In the genomic region with DNA sequence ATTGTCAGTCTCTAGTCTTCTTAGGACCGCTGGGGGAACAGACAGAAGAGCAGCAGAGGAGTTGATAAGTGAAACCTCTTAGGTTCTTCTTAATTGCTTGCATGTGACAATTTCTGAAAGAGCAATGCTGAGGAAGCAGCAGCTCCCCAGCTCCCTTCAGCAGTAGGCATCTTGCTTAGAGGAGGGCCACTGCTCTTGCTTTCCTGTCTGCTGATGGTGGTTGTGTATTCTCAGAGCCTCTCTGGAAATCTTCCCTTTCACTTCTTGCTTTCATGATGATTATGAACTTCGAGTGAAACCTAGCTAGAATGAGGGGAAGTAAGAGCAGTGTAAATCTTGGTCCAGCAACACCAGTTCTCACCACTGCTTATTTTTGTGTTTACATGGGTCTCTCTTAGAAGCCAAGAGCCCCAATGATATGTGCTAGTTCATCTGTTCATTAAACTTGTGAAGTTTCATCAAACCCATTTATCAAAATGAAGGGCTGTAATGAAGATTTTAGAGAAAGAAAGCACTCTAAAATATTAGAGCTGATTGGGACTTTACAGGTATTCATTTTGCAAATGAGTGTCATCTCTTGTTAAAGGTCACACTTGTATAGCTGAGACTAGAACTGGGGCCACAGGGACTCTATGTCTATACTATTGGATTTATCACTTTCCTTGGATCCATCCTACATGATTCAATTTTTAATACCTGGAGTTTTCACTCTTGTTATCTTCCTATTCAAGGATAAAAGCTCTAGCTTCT, we compare ENCODE assay signal across 8 cellular contexts.
DNase-seq lines count a peak whose midpoint lies in the region; ATAC-seq and TF ChIP-seq lines count a peak whose summit lies in the region.

No MANE protein-coding gene starts in this region.

- DNase-seq in germinal center (ENCODE audit: low spot score) (peak; percentile 49), NCI-H187 (lab: John Stamatoyannopoulos, UW) (no peak), endothelial cell (ENCODE audit: low spot score) (no peak), foreskin keratinocyte (no peak), progenitor cell of endocrine pancreas (ENCODE audit: low spot score, unreplicated experiment) (no peak)

- H3K4me1 Mint-ChIP-seq in endothelial cell (ENCODE audit: unreplicated experiment) = peaks cover 24% of the 10 kb centered on the region
- H3K4me1 Mint-ChIP-seq in progenitor cell of endocrine pancreas (ENCODE audit: low read depth) = peaks cover 27% of the 10 kb centered on the region

- H3K36me3 Mint-ChIP-seq in endothelial cell (ENCODE audit: low read depth, unreplicated experiment) = no peaks in the 10 kb centered on the region
- peaks cover 2% of the 10 kb centered on the region for H3K36me3 Mint-ChIP-seq in progenitor cell of endocrine pancreas (ENCODE audit: insufficient read depth)

- no peak for TF ChIP-seq POLR2A in GM18505 (IDR thresholded peaks at IDR 0.05; ENCODE audit: borderline replicate concordance, extremely low read depth, insufficient read depth, insufficient read length)

- H3K27me3 Mint-ChIP-seq in endothelial cell (ENCODE audit: unreplicated experiment) = peaks cover 2% of the 10 kb centered on the region
- H3K27me3 Mint-ChIP-seq in progenitor cell of endocrine pancreas = no peaks in the 10 kb centered on the region

- TF ChIP-seq CTCF in endothelial cell (IDR thresholded peaks at IDR 0.05; ENCODE audit: unreplicated experiment) = no peak
- TF ChIP-seq CTCF in foreskin keratinocyte (conservative IDR thresholded peaks at IDR 0.05) = no peak
- no peak for TF ChIP-seq CTCF in progenitor cell of endocrine pancreas (IDR thresholded peaks at IDR 0.05; ENCODE audit: unreplicated experiment)

- no peak overlapping the region for H3K4me3 Mint-ChIP-seq in endothelial cell (ENCODE audit: unreplicated experiment)
- no peak overlapping the region for H3K4me3 Mint-ChIP-seq in progenitor cell of endocrine pancreas (ENCODE audit: low read depth)

- no peaks in the 10 kb centered on the region for H3K9me3 Mint-ChIP-seq in endothelial cell (ENCODE audit: unreplicated experiment)
- no peaks in the 10 kb centered on the region for H3K9me3 Mint-ChIP-seq in progenitor cell of endocrine pancreas (ENCODE audit: low read depth)

- H3K27me3 ChIP-seq in foreskin keratinocyte = no peaks in the 10 kb centered on the region

- ATAC-seq in GM18505 (IDR thresholded peaks at IDR 0.05; ENCODE audit: unreplicated experiment) (peak; percentile 96), GM21390 (IDR thresholded peaks at IDR 0.05; ENCODE audit: unreplicated experiment) (peak; percentile 95), HG03442 (IDR thresholded peaks at IDR 0.05; ENCODE audit: unreplicated experiment) (peak; percentile 95), foreskin keratinocyte (no peak)

- H3K27ac Mint-ChIP-seq in endothelial cell (ENCODE audit: unreplicated experiment) = no peak overlapping the region
- H3K27ac Mint-ChIP-seq in progenitor cell of endocrine pancreas = no peak overlapping the region

- peaks cover 13% of the 10 kb centered on the region for H3K4me1 ChIP-seq in foreskin keratinocyte

- H3K27ac ChIP-seq in foreskin keratinocyte = no peak overlapping the region
